ENCODE assay signal across 15 cellular contexts in the genomic region with DNA sequence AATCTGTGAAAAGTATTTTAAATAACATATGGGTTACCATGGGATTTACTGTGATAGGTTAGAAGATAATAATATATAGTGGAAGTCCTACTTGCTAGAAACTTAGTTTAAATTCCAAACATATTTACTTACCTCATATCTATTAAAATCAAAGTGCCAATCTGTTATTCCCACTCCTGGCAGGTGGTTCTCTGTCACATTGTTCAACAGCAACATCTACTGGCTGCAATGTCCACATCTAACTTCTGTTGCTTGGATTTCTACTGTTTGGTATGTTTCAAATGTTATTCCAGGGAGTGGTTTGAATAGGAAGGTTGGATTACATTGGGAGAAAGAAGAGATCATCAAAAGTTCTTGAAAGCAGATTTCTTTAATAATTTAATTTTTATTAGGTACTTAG.
DNase-seq lines count a peak whose midpoint lies in the region; ATAC-seq and TF ChIP-seq lines count a peak whose summit lies in the region.
"Had no signal": no experiment of that assay in that cellular context is flagged by ENCODE, and none has a peak within 500 bp of the region (broad histone marks: within the 10 kb centered on the region; RNA-seq: fewer than 3 reads in every experiment).

No MANE protein-coding gene starts in this region.

- no peaks in the 10 kb centered on the region for H3K4me1 Mint-ChIP-seq in MCF 10A (ENCODE audit: insufficient read depth, unreplicated experiment)
- H3K4me1 Mint-ChIP-seq: activated B cell treated with CpG ODN at 0.5 μM for 24 hours; activated naive CD4-positive, alpha-beta T cell treated with anti-CD3 and anti-CD28 coated beads, Interleukin-2, amount 10 ng/mL, durations not matched to agents 7 days and 5 days had no signal

- TF ChIP-seq CTCF in MCF 10A (IDR thresholded peaks at IDR 0.05; ENCODE audit: unreplicated experiment) (peak; percentile 29), mammary epithelial cell (conservative IDR thresholded peaks at IDR 0.05 in 1 of 2, IDR thresholded peaks at IDR 0.05 in 1 of 2; ENCODE audit: extremely low read depth in 1 of 2, insufficient read depth in 1 of 2, low read depth in 1 of 2, low read length in 2 of 2) (no peak), choroid plexus epithelial cell (conservative IDR thresholded peaks at IDR 0.05; ENCODE audit: low read depth, low read length) (peak; percentile 59)

- no peak overlapping the region for H3K9ac ChIP-seq in mammary epithelial cell (ENCODE audit: insufficient read depth, low read length)

- no peaks in the 10 kb centered on the region for H3K36me3 ChIP-seq in mammary epithelial cell (ENCODE audit: insufficient read depth, low read length)

- peak; percentile 35 for DNase-seq in MCF 10A (ENCODE audit: unreplicated experiment)
- no peak for DNase-seq in mammary epithelial cell
- peak; percentile 77 for DNase-seq in NCI-H69 (lab: John Stamatoyannopoulos, UW)
- peak; percentile 59 for DNase-seq in choroid plexus epithelial cell (ENCODE audit: low read depth)
- DNase-seq in putamen (ENCODE audit: low spot score) = peak; percentile 10
- no peak for DNase-seq in activated CD4-positive, alpha-beta T cell treated with anti-CD3 and anti-CD28 coated beads, Interleukin-2, amount 50 U/mL, for 48 hours
- DNase-seq in glomerular visceral epithelial cell (ENCODE audit: extremely low spot score) = no peak
- DNase-seq: activated B cell treated with CpG ODN at 0.5 μM for 24 hours; activated CD8-positive, alpha-beta memory T cell treated with anti-CD3 and anti-CD28 coated beads, Interleukin-2, amount 50 U/mL, for 4 hours; activated naive CD4-positive, alpha-beta T cell treated with anti-CD3 and anti-CD28 coated beads, Interleukin-2, amount 10 ng/mL, durations not matched to agents 7 days and 5 days; HCEC 1CT; psoas muscle; SW 1271 had no signal

- no peak overlapping the region for H3K27ac ChIP-seq in mammary epithelial cell (ENCODE audit: insufficient read depth, low read depth, low read length)
- H3K27ac ChIP-seq: psoas muscle had no signal

- POLR2A ChIA-PET in MCF 10A (lab: Yijun Ruan, JAX) = interaction anchor here (0.6 kb wide), 1 partner anchor 113 kb away, joined by 5 read pairs; no protein-coding TSS in a partner anchor

- intact Hi-C loops in MCF 10A (cut with micrococcal nuclease) (no loop called here), mammary epithelial cell (cut with micrococcal nuclease) (no loop called here)

- ATAC-seq in GM19328 (IDR thresholded peaks at IDR 0.05; ENCODE audit: unreplicated experiment) = no peak
- ATAC-seq: K562, psoas muscle had no signal

- H3K4me3 Mint-ChIP-seq in MCF 10A (ENCODE audit: unreplicated experiment) = no peak overlapping the region
- H3K4me3 Mint-ChIP-seq: activated B cell treated with CpG ODN at 0.5 μM for 24 hours; activated naive CD4-positive, alpha-beta T cell treated with anti-CD3 and anti-CD28 coated beads, Interleukin-2, amount 10 ng/mL, durations not matched to agents 7 days and 5 days had no signal

- H3K4me2 ChIP-seq in mammary epithelial cell (ENCODE audit: insufficient read depth, low read depth, low read length) = no peak overlapping the region

- H3K27me3 Mint-ChIP-seq in MCF 10A (ENCODE audit: insufficient read depth, unreplicated experiment) = no peaks in the 10 kb centered on the region
- H3K27me3 Mint-ChIP-seq: activated B cell treated with CpG ODN at 0.5 μM for 24 hours; activated naive CD4-positive, alpha-beta T cell treated with anti-CD3 and anti-CD28 coated beads, Interleukin-2, amount 10 ng/mL, durations not matched to agents 7 days and 5 days had no signal

- peaks cover 19% of the 10 kb centered on the region for H3K9me3 ChIP-seq in mammary epithelial cell (replicated peaks; ENCODE audit: insufficient read depth, low read length)
- H3K9me3 ChIP-seq: psoas muscle had no signal

- H3K27me3 ChIP-seq in mammary epithelial cell (ENCODE audit: insufficient read depth, low read length) = no peaks in the 10 kb centered on the region

- H3K79me2 ChIP-seq in mammary epithelial cell (ENCODE audit: insufficient read depth, low read length) = no peaks in the 10 kb centered on the region

- in situ Hi-C loops in mammary epithelial cell (cut with MboI; ENCODE audit: low sequenced_read_pairs in 2 of 2) = no loop called here

- no peaks in the 10 kb centered on the region for H3K9me3 Mint-ChIP-seq in MCF 10A (ENCODE audit: unreplicated experiment)
- H3K9me3 Mint-ChIP-seq: activated B cell treated with CpG ODN at 0.5 μM for 24 hours; activated naive CD4-positive, alpha-beta T cell treated with anti-CD3 and anti-CD28 coated beads, Interleukin-2, amount 10 ng/mL, durations not matched to agents 7 days and 5 days had no signal

- H3K36me3 Mint-ChIP-seq in MCF 10A (ENCODE audit: insufficient read depth, unreplicated experiment) = no peaks in the 10 kb centered on the region
- H3K36me3 Mint-ChIP-seq: activated naive CD4-positive, alpha-beta T cell treated with anti-CD3 and anti-CD28 coated beads, Interleukin-2, amount 10 ng/mL, durations not matched to agents 7 days and 5 days had no signal

- H3K4me3 ChIP-seq in mammary epithelial cell (replicated peaks in 1 of 3; ENCODE audit: insufficient read depth in 1 of 3, low read depth in 2 of 3, low read length in 3 of 3) (no peak overlapping the region), choroid plexus epithelial cell (ENCODE audit: low read depth, low read length) (no peak overlapping the region)
- H3K4me3 ChIP-seq: K562, psoas muscle had no signal

- H2AFZ ChIP-seq in mammary epithelial cell (ENCODE audit: low read depth, low read length) = no peak overlapping the region

- CTCF ChIA-PET in MCF 10A (lab: Yijun Ruan, JAX) = interaction anchor here (0.7 to 2.0 kb wide), 8 partner anchors 95 to 1554 kb away, joined by 3 to 8 read pairs (median 4); no protein-coding TSS in a partner anchor
- CTCF ChIA-PET in mammary epithelial cell (lab: Charles Lee; ENCODE audit: low non-redundant PET) = no interaction called here

- no peak overlapping the region for H3K27ac Mint-ChIP-seq in MCF 10A (ENCODE audit: low read depth, unreplicated experiment)
- H3K27ac Mint-ChIP-seq: activated B cell treated with CpG ODN at 0.5 μM for 24 hours; activated naive CD4-positive, alpha-beta T cell treated with anti-CD3 and anti-CD28 coated beads, Interleukin-2, amount 10 ng/mL, durations not matched to agents 7 days and 5 days had no signal

- dilution Hi-C loops in mammary epithelial cell (cut with HindIII; ENCODE audit: low sequenced_read_pairs) = no loop called here

- H3K4me1 ChIP-seq in mammary epithelial cell (ENCODE audit: insufficient read depth, low read length) = no peaks in the 10 kb centered on the region
- H3K4me1 ChIP-seq: psoas muscle had no signal

- H4K20me1 ChIP-seq in mammary epithelial cell (ENCODE audit: insufficient read depth, low read length) = no peaks in the 10 kb centered on the region

- no TSS peak for BruUV-seq in MCF 10A (replicated peaks; lab: Mats Ljungman, UMichigan)
- BruUV-seq in mammary epithelial cell (replicated peaks; lab: Mats Ljungman, UMichigan) = no TSS peak

Comparison
In these comparisons a context has a peak if more than half of its experiments do, and no peak if none do; other contexts are left out.
1. DNase-seq: peak in MCF 10A (single experiment), NCI-H69 (single experiment), choroid plexus epithelial cell (single experiment) and putamen (single experiment); none in mammary epithelial cell (single experiment), activated CD4-positive, alpha-beta T cell treated with anti-CD3 and anti-CD28 coated beads, Interleukin-2, amount 50 U/mL, for 48 hours (0 of 2) and glomerular visceral epithelial cell (single experiment).
2. CTCF ChIP-seq: peak in MCF 10A (single experiment) and choroid plexus epithelial cell (single experiment); none in mammary epithelial cell (0 of 2).